ENCODE assay signal across 14 cellular contexts in genomic region chr15:85879334-85880163, GRCh38.
DNase-seq lines count a peak whose midpoint lies in the region; ATAC-seq and TF ChIP-seq lines count a peak whose summit lies in the region.
"Had no signal": no experiment of that assay in that cellular context is flagged by ENCODE, and none has a peak within 500 bp of the region (broad histone marks: within the 10 kb centered on the region; RNA-seq: fewer than 3 reads in every experiment).

No MANE protein-coding gene starts in this region.

- no peaks in the 10 kb centered on the region for H3K4me1 Mint-ChIP-seq in activated T-helper 1 cell treated with anti-CD3 and anti-CD28 coated beads, Interleukin-12 subunit alpha, Interleukin-12 subunit beta, Interleukin-2, Interleukin-4 antibody, amounts not matched to agents 30 ng/mL and 10 ng/mL and 1 ng/mL, durations not matched to agents 14 hours and 24 hours and 36 hours (ENCODE audit: low read depth)
- H3K4me1 Mint-ChIP-seq in WTC11 = peaks cover 11% of the 10 kb centered on the region
- H3K4me1 Mint-ChIP-seq: activated naive CD4-positive, alpha-beta T cell treated with anti-CD3 and anti-CD28 coated beads, Interleukin-2, amount 50 U/mL, for 24 hours; IgD-negative memory B cell had no signal

- H3K27ac ChIP-seq in right atrium auricular region = no peak overlapping the region
- no peak overlapping the region for H3K27ac ChIP-seq in Panc1 (ENCODE audit: low read length)
- no peak overlapping the region for H3K27ac ChIP-seq in foreskin keratinocyte
- H3K27ac ChIP-seq: uterus had no signal

- TF ChIP-seq CTCF in right atrium auricular region (IDR thresholded peaks at IDR 0.05) (no peak), Panc1 (IDR thresholded peaks at IDR 0.05) (no peak), foreskin keratinocyte (conservative IDR thresholded peaks at IDR 0.05) (no peak), WTC11 (IDR thresholded peaks at IDR 0.05) (no peak)

- POLR2A ChIA-PET in Panc1 (lab: Charles Lee) (no interaction called here), WTC11 (lab: Charles Lee) (no interaction called here)

- H3K9me3 Mint-ChIP-seq in activated T-helper 1 cell treated with anti-CD3 and anti-CD28 coated beads, Interleukin-12 subunit alpha, Interleukin-12 subunit beta, Interleukin-2, Interleukin-4 antibody, amounts not matched to agents 30 ng/mL and 10 ng/mL and 1 ng/mL, durations not matched to agents 14 hours and 24 hours and 36 hours = no peaks in the 10 kb centered on the region
- no peaks in the 10 kb centered on the region for H3K9me3 Mint-ChIP-seq in WTC11
- H3K9me3 Mint-ChIP-seq: activated naive CD4-positive, alpha-beta T cell treated with anti-CD3 and anti-CD28 coated beads, Interleukin-2, amount 50 U/mL, for 24 hours had no signal

- BruUV-seq in Panc1 (replicated peaks; lab: Mats Ljungman, UMichigan) = no TSS peak

- peaks cover 0 to 4% of the 10 kb centered on the region in 2 donors for H3K9me3 ChIP-seq in right atrium auricular region
- no peaks in the 10 kb centered on the region for H3K9me3 ChIP-seq in Panc1 (ENCODE audit: control insufficient read depth, insufficient read depth, low read depth, low read length)
- H3K9me3 ChIP-seq: uterus had no signal

- H3K4me3 ChIP-seq in right atrium auricular region = no peak overlapping the region
- no peak overlapping the region for H3K4me3 ChIP-seq in Panc1 (ENCODE audit: low read depth in 2 of 2, low read length in 2 of 2)
- H3K4me3 ChIP-seq: uterus had no signal

- intact Hi-C loops in left cardiac atrium (cut with DNase I) = no loop called here
- intact Hi-C loops in Panc1 (cut with micrococcal nuclease; ENCODE audit: unreplicated experiment) = loop anchor here (10.0 kb wide), 1 partner anchor 195 kb away; the partner anchor contains the start of gene AGBL1
- intact Hi-C loops in activated T-helper 1 cell treated with anti-CD3 and anti-CD28 coated beads, Interleukin-12 subunit alpha, Interleukin-12 subunit beta, Interleukin-2, Interleukin-4 antibody, amounts not matched to agents 30 ng/mL and 10 ng/mL and 1 ng/mL, durations not matched to agents 14 hours and 24 hours and 36 hours (cut with micrococcal nuclease) = no loop called here

- H3K36me3 ChIP-seq in right atrium auricular region (no peaks in the 10 kb centered on the region), Panc1 (ENCODE audit: control insufficient read depth, insufficient read depth, low read length) (no peaks in the 10 kb centered on the region)
- H3K36me3 ChIP-seq: uterus had no signal

- in situ Hi-C loops in Panc1 (cut with HindIII; ENCODE audit: low pct_unique_long_range_greater_than_20kb, low sequenced_read_pairs) = no loop called here

- H3K27me3 ChIP-seq in right atrium auricular region (no peaks in the 10 kb centered on the region), Panc1 (ENCODE audit: control insufficient read depth, insufficient read depth, low read length) (peaks cover 32% of the 10 kb centered on the region), foreskin keratinocyte (no peaks in the 10 kb centered on the region)
- H3K27me3 ChIP-seq: uterus had no signal

- no peak for ATAC-seq in left cardiac atrium
- peak; percentile 68 for ATAC-seq in Panc1
- peak; percentile 18 for ATAC-seq in foreskin keratinocyte
- no peak for ATAC-seq in WTC11

- H3K4me1 ChIP-seq in right atrium auricular region = no peaks in the 10 kb centered on the region
- no peaks in the 10 kb centered on the region for H3K4me1 ChIP-seq in Panc1 (ENCODE audit: control insufficient read depth, insufficient read depth, low read length)
- no peaks in the 10 kb centered on the region for H3K4me1 ChIP-seq in foreskin keratinocyte
- H3K4me1 ChIP-seq: uterus had no signal

- DNase-seq in right atrium auricular region (ENCODE audit: low spot score) (peak; percentile 53), left cardiac atrium (no peak), Panc1 (ENCODE audit: low read depth, low spot score) (no peak), foreskin keratinocyte (no peak), NCI-H2081 (lab: John Stamatoyannopoulos, UW) (no peak), NCI-H1092 (lab: John Stamatoyannopoulos, UW) (no peak), WTC11 (ENCODE audit: low spot score) (no peak)
- DNase-seq in activated T-helper 1 cell treated with anti-CD3 and anti-CD28 coated beads, Interleukin-12 subunit alpha, Interleukin-12 subunit beta, Interleukin-2, Interleukin-4 antibody, amounts not matched to agents 30 ng/mL and 10 ng/mL and 1 ng/mL, durations not matched to agents 14 hours and 24 hours and 36 hours (ENCODE audit: low spot score) = no peak
- DNase-seq: hypothalamus, NCI-H2029 treated with DMSO at 0.1 percent for 48 hours, T-helper 9 cell, uterus had no signal

- H3K4me3 Mint-ChIP-seq in activated T-helper 1 cell treated with anti-CD3 and anti-CD28 coated beads, Interleukin-12 subunit alpha, Interleukin-12 subunit beta, Interleukin-2, Interleukin-4 antibody, amounts not matched to agents 30 ng/mL and 10 ng/mL and 1 ng/mL, durations not matched to agents 14 hours and 24 hours and 36 hours = no peak overlapping the region
- H3K4me3 Mint-ChIP-seq in WTC11 = no peak overlapping the region
- H3K4me3 Mint-ChIP-seq: activated naive CD4-positive, alpha-beta T cell treated with anti-CD3 and anti-CD28 coated beads, Interleukin-2, amount 50 U/mL, for 24 hours; IgD-negative memory B cell had no signal

- no peak overlapping the region for H3K27ac Mint-ChIP-seq in activated T-helper 1 cell treated with anti-CD3 and anti-CD28 coated beads, Interleukin-12 subunit alpha, Interleukin-12 subunit beta, Interleukin-2, Interleukin-4 antibody, amounts not matched to agents 30 ng/mL and 10 ng/mL and 1 ng/mL, durations not matched to agents 14 hours and 24 hours and 36 hours
- H3K27ac Mint-ChIP-seq in WTC11 = no peak overlapping the region

- CTCF ChIA-PET in Panc1 (lab: Charles Lee) = no interaction called here
- CTCF ChIA-PET in WTC11 (lab: Charles Lee) = interaction anchor here (0.6 to 1.6 kb wide), 3 partner anchors 21 to 31 kb away, joined by 3 to 5 read pairs (median 3); no protein-coding TSS in a partner anchor

- H3K36me3 Mint-ChIP-seq in activated T-helper 1 cell treated with anti-CD3 and anti-CD28 coated beads, Interleukin-12 subunit alpha, Interleukin-12 subunit beta, Interleukin-2, Interleukin-4 antibody, amounts not matched to agents 30 ng/mL and 10 ng/mL and 1 ng/mL, durations not matched to agents 14 hours and 24 hours and 36 hours (ENCODE audit: low read depth) = no peaks in the 10 kb centered on the region
- peaks cover 5% of the 10 kb centered on the region; the same call in 1 of the 2 replicates for H3K36me3 Mint-ChIP-seq in WTC11
- H3K36me3 Mint-ChIP-seq: activated naive CD4-positive, alpha-beta T cell treated with anti-CD3 and anti-CD28 coated beads, Interleukin-2, amount 50 U/mL, for 24 hours; IgD-negative memory B cell had no signal

- H3K27me3 Mint-ChIP-seq in activated T-helper 1 cell treated with anti-CD3 and anti-CD28 coated beads, Interleukin-12 subunit alpha, Interleukin-12 subunit beta, Interleukin-2, Interleukin-4 antibody, amounts not matched to agents 30 ng/mL and 10 ng/mL and 1 ng/mL, durations not matched to agents 14 hours and 24 hours and 36 hours (ENCODE audit: insufficient read depth) = peaks cover 20% of the 10 kb centered on the region
- peaks cover 7% of the 10 kb centered on the region for H3K27me3 Mint-ChIP-seq in WTC11 (ENCODE audit: low read depth)

TF ChIP-seq in WTC11, 78 proteins besides CTCF, POLR2A, EP300 and RAD21:
- TF ChIP-seq, protein P1, sequence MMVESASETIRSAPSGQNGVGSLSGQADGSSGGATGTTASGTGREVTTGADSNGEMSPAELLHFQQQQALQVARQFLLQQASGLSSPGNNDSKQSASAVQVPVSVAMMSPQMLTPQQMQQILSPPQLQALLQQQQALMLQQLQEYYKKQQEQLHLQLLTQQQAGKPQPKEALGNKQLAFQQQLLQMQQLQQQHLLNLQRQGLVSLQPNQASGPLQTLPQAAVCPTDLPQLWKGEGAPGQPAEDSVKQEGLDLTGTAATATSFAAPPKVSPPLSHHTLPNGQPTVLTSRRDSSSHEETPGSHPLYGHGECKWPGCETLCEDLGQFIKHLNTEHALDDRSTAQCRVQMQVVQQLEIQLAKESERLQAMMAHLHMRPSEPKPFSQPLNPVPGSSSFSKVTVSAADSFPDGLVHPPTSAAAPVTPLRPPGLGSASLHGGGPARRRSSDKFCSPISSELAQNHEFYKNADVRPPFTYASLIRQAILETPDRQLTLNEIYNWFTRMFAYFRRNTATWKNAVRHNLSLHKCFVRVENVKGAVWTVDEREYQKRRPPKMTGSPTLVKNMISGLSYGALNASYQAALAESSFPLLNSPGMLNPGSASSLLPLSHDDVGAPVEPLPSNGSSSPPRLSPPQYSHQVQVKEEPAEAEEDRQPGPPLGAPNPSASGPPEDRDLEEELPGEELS (CRISPR knock-in tag; IDR thresholded peaks at IDR 0.05) = no peak
- TF ChIP-seq ZNF219 (CRISPR knock-in tag; IDR thresholded peaks at IDR 0.05; ENCODE audit: borderline replicate concordance) = no peak
- TF ChIP-seq ESRRA (CRISPR knock-in tag; IDR thresholded peaks at IDR 0.05; ENCODE audit: borderline replicate concordance) = no peak

Comparison
In these comparisons a context has a peak if more than half of its experiments do, and no peak if none do; other contexts are left out.
1. ATAC-seq: peak in Panc1 (single experiment) and foreskin keratinocyte (single experiment); none in left cardiac atrium (0 of 2) and WTC11 (single experiment).